Comparison of ENCODE assay signal across 21 cellular contexts in the genomic region with DNA sequence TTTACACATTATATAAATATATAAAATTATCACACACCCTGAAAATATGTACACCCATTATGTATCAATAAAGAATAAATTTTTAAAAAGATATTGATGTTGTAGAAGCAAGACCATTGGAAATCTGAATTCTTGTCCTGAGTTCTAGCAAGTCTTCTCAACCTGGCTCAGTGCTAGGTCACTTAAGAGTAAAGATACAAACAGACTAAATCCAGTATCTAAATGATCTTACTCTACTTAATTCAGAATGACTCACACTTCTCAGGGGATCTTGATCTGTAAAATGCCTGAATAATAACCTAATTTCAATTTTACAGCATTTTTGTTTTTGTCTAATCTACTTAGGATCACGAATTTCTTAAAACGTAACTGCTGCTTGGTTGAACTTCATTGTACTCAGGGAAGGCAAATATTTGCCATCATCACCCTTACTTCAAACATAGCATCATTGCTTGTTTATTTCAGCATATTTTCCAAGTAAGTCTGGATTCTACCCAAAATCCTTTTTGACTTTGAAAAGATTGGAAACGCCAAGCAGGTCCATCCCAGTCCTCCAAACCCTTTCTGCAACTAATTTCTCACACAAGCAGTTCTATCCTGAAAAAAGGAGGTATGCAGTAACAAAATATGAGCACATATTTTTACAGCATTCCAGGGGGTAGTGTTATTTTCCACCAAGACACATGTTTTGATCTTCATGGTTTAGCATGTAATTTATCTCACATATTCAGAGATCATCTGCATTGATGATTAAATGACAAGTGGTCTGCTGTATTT.
"Had no signal": no experiment of that assay in that cellular context is flagged by ENCODE, and none has a peak within 500 bp of the region (broad histone marks: within the 10 kb centered on the region; RNA-seq: fewer than 3 reads in every experiment).

No MANE protein-coding gene starts in this region.

- FAIRE-seq: keratinocyte, small intestine had no signal

- H3K27ac ChIP-seq: adrenal gland, ascending aorta, breast epithelium, coronary artery, heart right ventricle, neutrophil, parathyroid adenoma, right lobe of liver, tibial artery had no signal

- H3K27me3 ChIP-seq: adrenal gland, ascending aorta, breast epithelium, heart right ventricle, neutrophil, right lobe of liver, tibial artery had no signal

- ATAC-seq: activated naive CD4-positive, alpha-beta T cell treated with anti-CD3 and anti-CD28 coated beads, Interleukin-2, amount 50 U/mL, for 72 hours; activated T-helper 17 cell treated with anti-CD3 and anti-CD28 coated beads, Interleukin-2, amount 50 U/mL, for 72 hours; heart right ventricle; left colon; right lobe of liver; stimulated activated effector memory CD8-positive, alpha-beta T cell treated with anti-CD3 and anti-CD28 coated beads, Interleukin-12 subunit alpha, Interleukin-12 subunit beta, amount 100 ng/mL, for 72 hours; stimulated activated naive CD8-positive, alpha-beta T cell treated with anti-CD3 and anti-CD28 coated beads, Interleukin-15, amount 100 ng/mL, for 72 hours had no signal

- H3K4me1 ChIP-seq: adrenal gland, ascending aorta, breast epithelium, heart right ventricle, parathyroid adenoma, right lobe of liver, tibial artery had no signal

- H3K4me3 ChIP-seq: adrenal gland, ascending aorta, breast epithelium, coronary artery, heart right ventricle, right lobe of liver, tibial artery had no signal

- H3K36me3 ChIP-seq: adrenal gland, ascending aorta, breast epithelium, heart right ventricle, neutrophil, right lobe of liver, tibial artery had no signal

- H3K9me3 ChIP-seq: adrenal gland, ascending aorta, breast epithelium, heart right ventricle, neutrophil, right lobe of liver, tibial artery had no signal

- DNase-seq: activated CD4-positive, alpha-beta T cell treated with anti-CD3 and anti-CD28 coated beads for 1 hour; activated T-cell treated with anti-CD3 and anti-CD28 coated beads, Interleukin-2, amount 50 U/mL, for 1 hour; adrenal gland; endodermal cell; heart right ventricle; left colon; right lobe of liver; small intestine; stimulated activated CD4-positive, alpha-beta T cell treated with anti-CD3 and anti-CD28 coated beads, Interleukin-2, amount 100 ng/mL, for 24 hours; stimulated activated naive CD8-positive, alpha-beta T cell treated with anti-CD3 and anti-CD28 coated beads, Interleukin-15, amount 100 ng/mL, for 72 hours; T-helper 9 cell; tibial artery had no signal
